In the genomic region with DNA sequence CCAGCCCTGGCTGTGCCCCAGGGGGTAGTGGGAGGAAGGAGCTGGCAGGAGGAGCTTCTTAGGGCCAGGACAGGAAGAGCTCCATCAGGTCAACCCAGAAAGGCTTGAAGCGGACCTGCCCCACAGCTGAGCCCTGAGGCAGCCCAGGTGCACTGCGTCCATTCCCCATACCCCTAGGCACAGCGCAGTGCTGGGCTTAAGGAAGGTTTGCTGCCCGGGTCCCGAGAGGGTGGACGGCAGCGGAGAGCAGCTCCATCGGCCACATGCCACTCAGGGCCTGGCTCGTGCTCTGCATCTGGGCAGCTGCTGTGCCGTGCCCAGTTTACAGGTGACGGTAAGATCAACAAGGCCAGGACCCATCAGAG, we compare ENCODE assay signal across 10 cellular contexts. TPM values are rescaled to one million over a fixed set of nuclear protein-coding genes. Genes with fewer than 3 reads are reported as not detected.
DNase-seq lines count a peak whose midpoint lies in the region; ATAC-seq, FAIRE-seq and TF ChIP-seq lines count a peak whose summit lies in the region.
"Had no signal": no experiment of that assay in that cellular context is flagged by ENCODE, and none has a peak within 500 bp of the region (broad histone marks: within the 10 kb centered on the region; RNA-seq: fewer than 3 reads in every experiment).

No MANE protein-coding gene starts in this region.

- ATAC-seq in GM21367 (IDR thresholded peaks at IDR 0.05; ENCODE audit: unreplicated experiment) = no peak

- CTCF ChIA-PET in activated CD4-positive, alpha-beta memory T cell treated with anti-CD3 and anti-CD28 coated beads for 36 hours (lab: Charles Lee) = interaction anchor here (0.6 to 5.1 kb wide), 8 partner anchors 9 to 292 kb away, joined by 3 to 37 read pairs (median 5); no protein-coding TSS in a partner anchor

- H3K36me3 Mint-ChIP-seq in activated CD4-positive, alpha-beta T cell treated with anti-CD3 and anti-CD28 coated beads, Interleukin-2, amount 10 ng/mL, durations not matched to agents 24 days and 14 days (ENCODE audit: low read depth) = peaks cover 44% of the 10 kb centered on the region
- H3K36me3 Mint-ChIP-seq in activated CD4-positive, alpha-beta memory T cell treated with anti-CD3 and anti-CD28 coated beads for 36 hours = peaks cover 13% of the 10 kb centered on the region

- intact Hi-C loops in activated CD4-positive, alpha-beta T cell treated with anti-CD3 and anti-CD28 coated beads, Interleukin-2, amount 10 ng/mL, durations not matched to agents 24 days and 14 days (cut with micrococcal nuclease) = loop anchor here (2.0 kb wide), 2 partner anchors 38 to 62 kb away; no protein-coding TSS in a partner anchor
- intact Hi-C loops in activated CD4-positive, alpha-beta memory T cell treated with anti-CD3 and anti-CD28 coated beads for 36 hours (cut with micrococcal nuclease) = loop anchor here (2.0 kb wide), 1 partner anchor 28 kb away; no protein-coding TSS in a partner anchor
- intact Hi-C loops in kidney (cut with DNase I) = no loop called here

- H3K27ac Mint-ChIP-seq in activated CD4-positive, alpha-beta T cell treated with anti-CD3 and anti-CD28 coated beads, Interleukin-2, amount 10 ng/mL, durations not matched to agents 24 days and 14 days = peak overlapping the region; percentile 97
- peak overlapping the region; percentile 95 for H3K27ac Mint-ChIP-seq in activated CD4-positive, alpha-beta memory T cell treated with anti-CD3 and anti-CD28 coated beads for 36 hours

- H3K9me3 ChIP-seq in subcutaneous abdominal adipose tissue (ENCODE audit: control insufficient read depth in 5 of 5, low read length in 5 of 5) (no peaks in the 10 kb centered on the region), kidney (ENCODE audit: control insufficient read depth in 1 of 2, low read length in 2 of 2) (no peaks in the 10 kb centered on the region)

- H3K4me1 ChIP-seq in subcutaneous abdominal adipose tissue (ENCODE audit: control insufficient read depth in 5 of 5, insufficient read depth in 5 of 5, low read length in 5 of 5) (peaks cover 4 to 55% (median 52%) of the 10 kb centered on the region in 5 donors), kidney (ENCODE audit: control insufficient read depth in 1 of 2, insufficient read depth in 1 of 2, low read depth in 1 of 2, low read length in 2 of 2) (peaks cover 23 to 47% of the 10 kb centered on the region in 2 donors)

- H3K4me3 ChIP-seq in subcutaneous abdominal adipose tissue (ENCODE audit: low read depth in 1 of 5, low read length in 5 of 5) (peak overlapping the region in 2 of 5 donors; percentile 8 to 14), kidney (ENCODE audit: low read length in 2 of 2) (no peak overlapping the region)

- peak overlapping the region in 1 of 5 donors; percentile 56 for H3K9ac ChIP-seq in subcutaneous abdominal adipose tissue (ENCODE audit: low read length in 5 of 5)
- H3K9ac ChIP-seq in kidney (ENCODE audit: low read length in 2 of 2) = peak overlapping the region in 1 of 2 donors; percentile 34

- DNase-seq in activated CD4-positive, alpha-beta T cell treated with anti-CD3 and anti-CD28 coated beads, Interleukin-2, amount 10 ng/mL, durations not matched to agents 24 days and 14 days = no peak
- no peak for DNase-seq in activated CD4-positive, alpha-beta T cell treated with anti-CD3 and anti-CD28 coated beads, Interleukin-2, amount 50 U/mL, for 1 hour
- DNase-seq in activated CD4-positive, alpha-beta memory T cell treated with anti-CD3 and anti-CD28 coated beads for 36 hours = no peak
- no peak for DNase-seq in iPS-NIHi11 (ENCODE audit: low spot score)
- DNase-seq in kidney = no peak
- DNase-seq: cortex of kidney had no signal

- H3K27ac ChIP-seq in layer of hippocampus (ENCODE audit: low read depth, low read length) (peak overlapping the region; percentile 35), subcutaneous abdominal adipose tissue (ENCODE audit: low read depth, low read length) (peak overlapping the region; percentile 50), kidney (ENCODE audit: low read depth in 2 of 2, low read length in 2 of 2) (peak overlapping the region in 1 of 2 donors; percentile 8)

- TF ChIP-seq CTCF in kidney (IDR thresholded peaks at IDR 0.05; ENCODE audit: borderline replicate concordance, extremely low read depth, insufficient read depth) = no peak

- H3K4me3 Mint-ChIP-seq in activated CD4-positive, alpha-beta T cell treated with anti-CD3 and anti-CD28 coated beads, Interleukin-2, amount 10 ng/mL, durations not matched to agents 24 days and 14 days = peak overlapping the region; percentile 43
- H3K4me3 Mint-ChIP-seq in activated CD4-positive, alpha-beta memory T cell treated with anti-CD3 and anti-CD28 coated beads for 36 hours = no peak overlapping the region

- POLR2A ChIA-PET in activated CD4-positive, alpha-beta memory T cell treated with anti-CD3 and anti-CD28 coated beads for 36 hours (lab: Charles Lee) = interaction anchor here (0.6 to 2.6 kb wide), 9 partner anchors 9 to 63 kb away, joined by 3 to 23 read pairs (median 6); partner anchors contain the start of gene DNMT3A

- no peak for FAIRE-seq in kidney (lab: Jason Lieb, UNC)
- FAIRE-seq: RCC 7860 had no signal

- H3K27me3 ChIP-seq in layer of hippocampus (ENCODE audit: control insufficient read depth, insufficient read depth, low read length) (no peaks in the 10 kb centered on the region), subcutaneous abdominal adipose tissue (ENCODE audit: control insufficient read depth in 5 of 5, insufficient read depth in 4 of 5, low read length in 5 of 5) (no peaks in the 10 kb centered on the region)

- no peaks in the 10 kb centered on the region for H3K9me3 Mint-ChIP-seq in activated CD4-positive, alpha-beta T cell treated with anti-CD3 and anti-CD28 coated beads, Interleukin-2, amount 10 ng/mL, durations not matched to agents 24 days and 14 days
- no peaks in the 10 kb centered on the region for H3K9me3 Mint-ChIP-seq in activated CD4-positive, alpha-beta memory T cell treated with anti-CD3 and anti-CD28 coated beads for 36 hours

- H3K36me3 ChIP-seq in subcutaneous abdominal adipose tissue (ENCODE audit: control insufficient read depth in 5 of 5, insufficient read depth in 5 of 5, low read length in 5 of 5) (peaks cover 0 to 31% (median 23%) of the 10 kb centered on the region in 5 donors), kidney (ENCODE audit: control insufficient read depth in 1 of 2, insufficient read depth in 2 of 2, low read length in 2 of 2) (peaks cover 2 to 4% of the 10 kb centered on the region in 2 donors)

- peaks cover 50% of the 10 kb centered on the region for H3K4me1 Mint-ChIP-seq in activated CD4-positive, alpha-beta T cell treated with anti-CD3 and anti-CD28 coated beads, Interleukin-2, amount 10 ng/mL, durations not matched to agents 24 days and 14 days
- H3K4me1 Mint-ChIP-seq in activated CD4-positive, alpha-beta memory T cell treated with anti-CD3 and anti-CD28 coated beads for 36 hours (ENCODE audit: low read depth) = peaks cover 62% of the 10 kb centered on the region

- no peaks in the 10 kb centered on the region for H3K27me3 Mint-ChIP-seq in activated CD4-positive, alpha-beta T cell treated with anti-CD3 and anti-CD28 coated beads, Interleukin-2, amount 10 ng/mL, durations not matched to agents 24 days and 14 days
- no peaks in the 10 kb centered on the region for H3K27me3 Mint-ChIP-seq in activated CD4-positive, alpha-beta memory T cell treated with anti-CD3 and anti-CD28 coated beads for 36 hours

RNA-seq across cellular contexts. Expression of gene DNMT3A, which starts 26.4 kb away (rescaled TPM):
- total RNA-seq in activated CD4-positive, alpha-beta T cell treated with anti-CD3 and anti-CD28 coated beads, Interleukin-2, amount 10 ng/mL, durations not matched to agents 24 days and 14 days = 97.4 and 102 TPM in 2 replicates
- 10 to 100 TPM; 52.0 to 52.5 TPM for total RNA-seq in activated CD4-positive, alpha-beta memory T cell treated with anti-CD3 and anti-CD28 coated beads for 36 hours
- 31.4 TPM for total RNA-seq in kidney
- polyA plus RNA-seq in kidney (ENCODE audit: insufficient read depth, low read depth, low replicate concordance) = 6.5 TPM
